Comparison of ENCODE assay signal across 1 cellular context in the genomic region with DNA sequence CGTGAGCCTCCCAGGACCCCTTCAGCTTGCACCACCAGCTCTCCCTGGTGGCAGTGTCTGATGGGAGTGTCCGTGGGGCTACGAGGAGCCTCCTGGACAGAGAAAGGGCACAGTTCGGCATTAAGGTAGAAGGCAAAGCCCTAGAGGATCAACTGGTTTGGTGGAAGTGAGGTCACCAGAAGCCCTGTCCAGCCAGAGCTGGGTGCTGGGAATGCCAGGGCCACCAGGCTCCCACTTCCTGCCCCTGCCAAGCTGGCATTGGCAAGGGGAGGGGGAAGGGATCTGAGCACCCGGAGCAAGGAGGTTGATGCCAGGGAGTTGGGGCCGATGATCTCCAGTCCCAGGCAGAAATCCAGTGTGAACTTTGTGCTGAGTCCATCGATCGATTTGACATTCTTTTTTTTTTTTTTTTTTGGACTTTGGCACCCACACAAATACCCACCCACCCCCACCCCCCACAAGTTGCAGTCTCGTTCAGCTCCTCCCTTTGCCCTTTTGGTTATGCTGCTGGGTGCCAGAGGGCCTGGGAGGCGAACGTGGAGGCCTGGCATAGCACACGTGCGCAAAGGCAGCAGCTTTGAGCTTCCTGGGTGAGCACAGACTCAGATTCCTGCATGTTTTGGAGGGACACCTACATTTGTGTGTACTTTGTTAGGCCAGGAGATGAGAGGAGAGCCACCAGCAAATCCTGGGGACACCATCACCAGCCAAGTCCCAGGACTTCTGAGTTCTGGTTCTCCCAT.
TF ChIP-seq lines count a peak whose summit lies in the region.

No MANE protein-coding gene starts in this region.

TF ChIP-seq in HepG2, 621 proteins besides CTCF, POLR2A, EP300 and RAD21 (continued from another document and continues in another):
- TF ChIP-seq, protein P1, sequence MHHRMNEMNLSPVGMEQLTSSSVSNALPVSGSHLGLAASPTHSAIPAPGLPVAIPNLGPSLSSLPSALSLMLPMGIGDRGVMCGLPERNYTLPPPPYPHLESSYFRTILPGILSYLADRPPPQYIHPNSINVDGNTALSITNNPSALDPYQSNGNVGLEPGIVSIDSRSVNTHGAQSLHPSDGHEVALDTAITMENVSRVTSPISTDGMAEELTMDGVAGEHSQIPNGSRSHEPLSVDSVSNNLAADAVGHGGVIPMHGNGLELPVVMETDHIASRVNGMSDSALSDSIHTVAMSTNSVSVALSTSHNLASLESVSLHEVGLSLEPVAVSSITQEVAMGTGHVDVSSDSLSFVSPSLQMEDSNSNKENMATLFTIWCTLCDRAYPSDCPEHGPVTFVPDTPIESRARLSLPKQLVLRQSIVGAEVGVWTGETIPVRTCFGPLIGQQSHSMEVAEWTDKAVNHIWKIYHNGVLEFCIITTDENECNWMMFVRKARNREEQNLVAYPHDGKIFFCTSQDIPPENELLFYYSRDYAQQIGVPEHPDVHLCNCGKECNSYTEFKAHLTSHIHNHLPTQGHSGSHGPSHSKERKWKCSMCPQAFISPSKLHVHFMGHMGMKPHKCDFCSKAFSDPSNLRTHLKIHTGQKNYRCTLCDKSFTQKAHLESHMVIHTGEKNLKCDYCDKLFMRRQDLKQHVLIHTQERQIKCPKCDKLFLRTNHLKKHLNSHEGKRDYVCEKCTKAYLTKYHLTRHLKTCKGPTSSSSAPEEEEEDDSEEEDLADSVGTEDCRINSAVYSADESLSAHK (CRISPR knock-in tag; IDR thresholded peaks at IDR 0.05; ENCODE audit: borderline replicate concordance): no peak
- TF ChIP-seq GATAD1 (CRISPR knock-in tag; IDR thresholded peaks at IDR 0.05) (peak; percentile 59; the same call in 1 of the 2 replicates), ATF1 (CRISPR knock-in tag; IDR thresholded peaks at IDR 0.05) (no peak), ZNF546 (CRISPR knock-in tag; conservative IDR thresholded peaks at IDR 0.05) (peak; percentile 42; the same call in 1 of the 2 replicates), ZNF616 (CRISPR knock-in tag; IDR thresholded peaks at IDR 0.05; ENCODE audit: low read depth) (no peak; the same call in 1 of the 2 replicates), PAWR (CRISPR knock-in tag; IDR thresholded peaks at IDR 0.05; ENCODE audit: borderline replicate concordance) (no peak), SNAI1 (CRISPR knock-in tag; IDR thresholded peaks at IDR 0.05; ENCODE audit: borderline replicate concordance) (no peak; the same call in 1 of the 2 replicates), ZNF354B (CRISPR knock-in tag; IDR thresholded peaks at IDR 0.05) (no peak), NRL (CRISPR knock-in tag; IDR thresholded peaks at IDR 0.05; ENCODE audit: borderline replicate concordance) (peak; percentile 70), RFX3 (CRISPR knock-in tag; IDR thresholded peaks at IDR 0.05) (no peak), HNF4G (IDR thresholded peaks at IDR 0.05; ENCODE audit: borderline replicate concordance, low read depth, low read length) (peak; percentile 100), HNF4G (CRISPR knock-in tag; IDR thresholded peaks at IDR 0.05; ENCODE audit: borderline replicate concordance, low read depth) (peak; percentile 99), SP1 (IDR thresholded peaks at IDR 0.05) (no peak), SP1 (CRISPR knock-in tag; IDR thresholded peaks at IDR 0.05) (peak; percentile 17; the same call in 1 of the 2 replicates), ZNF331 (CRISPR knock-in tag; IDR thresholded peaks at IDR 0.05) (peak; percentile 68), PPARG (CRISPR knock-in tag; conservative IDR thresholded peaks at IDR 0.05) (peak; percentile 33; the same call in 1 of the 2 replicates), RARG (CRISPR knock-in tag; IDR thresholded peaks at IDR 0.05; ENCODE audit: low read depth) (no peak), HMGA1 (CRISPR knock-in tag; conservative IDR thresholded peaks at IDR 0.05) (no peak), ZNF207 (IDR thresholded peaks at IDR 0.05; ENCODE audit: borderline replicate concordance) (no peak), ZNF891 (CRISPR knock-in tag; IDR thresholded peaks at IDR 0.05) (peak; percentile 17; the same call in 1 of the 2 replicates), NFRKB (IDR thresholded peaks at IDR 0.05) (no peak), MXD4 (CRISPR knock-in tag; IDR thresholded peaks at IDR 0.05) (peak; percentile 89; the same call in 1 of the 2 replicates), ESRRA (CRISPR knock-in tag; IDR thresholded peaks at IDR 0.05; ENCODE audit: low read depth) (peak; percentile 93), EZH2 (conservative IDR thresholded peaks at IDR 0.05; ENCODE audit: low read depth, low read length) (no peak), ZNF468 (CRISPR knock-in tag; IDR thresholded peaks at IDR 0.05) (0 out of 2 replicates have a peak, but pooled peaks have one; percentile 52), SRY (CRISPR knock-in tag; IDR thresholded peaks at IDR 0.05) (peak; percentile 98; the same call in 1 of the 2 replicates), ZNF878 (CRISPR knock-in tag; IDR thresholded peaks at IDR 0.05) (peak; percentile 80; the same call in 1 of the 2 replicates), SRSF9 (IDR thresholded peaks at IDR 0.05; ENCODE audit: borderline replicate concordance, insufficient read depth, low read depth, low read length, poor library complexity, severe bottlenecking) (no peak), POLR2AphosphoS2 (IDR thresholded peaks at IDR 0.05; ENCODE audit: low read depth, low read length) (0 out of 2 replicates have a peak, but pooled peaks have one; percentile 64), SALL2 (CRISPR knock-in tag; IDR thresholded peaks at IDR 0.05) (peak; percentile 88), IRF2 (CRISPR knock-in tag; IDR thresholded peaks at IDR 0.05) (peak; percentile 80)
- TF ChIP-seq, protein P2, sequence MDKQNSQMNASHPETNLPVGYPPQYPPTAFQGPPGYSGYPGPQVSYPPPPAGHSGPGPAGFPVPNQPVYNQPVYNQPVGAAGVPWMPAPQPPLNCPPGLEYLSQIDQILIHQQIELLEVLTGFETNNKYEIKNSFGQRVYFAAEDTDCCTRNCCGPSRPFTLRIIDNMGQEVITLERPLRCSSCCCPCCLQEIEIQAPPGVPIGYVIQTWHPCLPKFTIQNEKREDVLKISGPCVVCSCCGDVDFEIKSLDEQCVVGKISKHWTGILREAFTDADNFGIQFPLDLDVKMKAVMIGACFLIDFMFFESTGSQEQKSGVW (CRISPR knock-in tag; IDR thresholded peaks at IDR 0.05; ENCODE audit: borderline replicate concordance): no peak
- TF ChIP-seq, protein P3, sequence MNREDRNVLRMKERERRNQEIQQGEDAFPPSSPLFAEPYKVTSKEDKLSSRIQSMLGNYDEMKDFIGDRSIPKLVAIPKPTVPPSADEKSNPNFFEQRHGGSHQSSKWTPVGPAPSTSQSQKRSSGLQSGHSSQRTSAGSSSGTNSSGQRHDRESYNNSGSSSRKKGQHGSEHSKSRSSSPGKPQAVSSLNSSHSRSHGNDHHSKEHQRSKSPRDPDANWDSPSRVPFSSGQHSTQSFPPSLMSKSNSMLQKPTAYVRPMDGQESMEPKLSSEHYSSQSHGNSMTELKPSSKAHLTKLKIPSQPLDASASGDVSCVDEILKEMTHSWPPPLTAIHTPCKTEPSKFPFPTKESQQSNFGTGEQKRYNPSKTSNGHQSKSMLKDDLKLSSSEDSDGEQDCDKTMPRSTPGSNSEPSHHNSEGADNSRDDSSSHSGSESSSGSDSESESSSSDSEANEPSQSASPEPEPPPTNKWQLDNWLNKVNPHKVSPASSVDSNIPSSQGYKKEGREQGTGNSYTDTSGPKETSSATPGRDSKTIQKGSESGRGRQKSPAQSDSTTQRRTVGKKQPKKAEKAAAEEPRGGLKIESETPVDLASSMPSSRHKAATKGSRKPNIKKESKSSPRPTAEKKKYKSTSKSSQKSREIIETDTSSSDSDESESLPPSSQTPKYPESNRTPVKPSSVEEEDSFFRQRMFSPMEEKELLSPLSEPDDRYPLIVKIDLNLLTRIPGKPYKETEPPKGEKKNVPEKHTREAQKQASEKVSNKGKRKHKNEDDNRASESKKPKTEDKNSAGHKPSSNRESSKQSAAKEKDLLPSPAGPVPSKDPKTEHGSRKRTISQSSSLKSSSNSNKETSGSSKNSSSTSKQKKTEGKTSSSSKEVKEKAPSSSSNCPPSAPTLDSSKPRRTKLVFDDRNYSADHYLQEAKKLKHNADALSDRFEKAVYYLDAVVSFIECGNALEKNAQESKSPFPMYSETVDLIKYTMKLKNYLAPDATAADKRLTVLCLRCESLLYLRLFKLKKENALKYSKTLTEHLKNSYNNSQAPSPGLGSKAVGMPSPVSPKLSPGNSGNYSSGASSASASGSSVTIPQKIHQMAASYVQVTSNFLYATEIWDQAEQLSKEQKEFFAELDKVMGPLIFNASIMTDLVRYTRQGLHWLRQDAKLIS (CRISPR knock-in tag; IDR thresholded peaks at IDR 0.05): no peak
- TF ChIP-seq, protein P4, sequence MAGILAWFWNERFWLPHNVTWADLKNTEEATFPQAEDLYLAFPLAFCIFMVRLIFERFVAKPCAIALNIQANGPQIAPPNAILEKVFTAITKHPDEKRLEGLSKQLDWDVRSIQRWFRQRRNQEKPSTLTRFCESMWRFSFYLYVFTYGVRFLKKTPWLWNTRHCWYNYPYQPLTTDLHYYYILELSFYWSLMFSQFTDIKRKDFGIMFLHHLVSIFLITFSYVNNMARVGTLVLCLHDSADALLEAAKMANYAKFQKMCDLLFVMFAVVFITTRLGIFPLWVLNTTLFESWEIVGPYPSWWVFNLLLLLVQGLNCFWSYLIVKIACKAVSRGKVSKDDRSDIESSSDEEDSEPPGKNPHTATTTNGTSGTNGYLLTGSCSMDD (CRISPR knock-in tag; IDR thresholded peaks at IDR 0.05): peak; percentile 90; the same call in 1 of the 2 replicates
- TF ChIP-seq, protein P5, sequence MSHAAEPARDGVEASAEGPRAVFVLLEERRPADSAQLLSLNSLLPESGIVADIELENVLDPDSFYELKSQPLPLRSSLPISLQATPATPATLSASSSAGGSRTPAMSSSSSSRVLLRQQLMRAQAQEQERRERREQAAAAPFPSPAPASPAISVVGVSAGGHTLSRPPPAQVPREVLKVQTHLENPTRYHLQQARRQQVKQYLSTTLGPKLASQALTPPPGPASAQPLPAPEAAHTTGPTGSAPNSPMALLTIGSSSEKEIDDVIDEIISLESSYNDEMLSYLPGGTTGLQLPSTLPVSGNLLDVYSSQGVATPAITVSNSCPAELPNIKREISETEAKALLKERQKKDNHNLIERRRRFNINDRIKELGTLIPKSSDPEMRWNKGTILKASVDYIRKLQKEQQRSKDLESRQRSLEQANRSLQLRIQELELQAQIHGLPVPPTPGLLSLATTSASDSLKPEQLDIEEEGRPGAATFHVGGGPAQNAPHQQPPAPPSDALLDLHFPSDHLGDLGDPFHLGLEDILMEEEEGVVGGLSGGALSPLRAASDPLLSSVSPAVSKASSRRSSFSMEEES (CRISPR knock-in tag; IDR thresholded peaks at IDR 0.05): peak; percentile 79
- TF ChIP-seq, protein P6, sequence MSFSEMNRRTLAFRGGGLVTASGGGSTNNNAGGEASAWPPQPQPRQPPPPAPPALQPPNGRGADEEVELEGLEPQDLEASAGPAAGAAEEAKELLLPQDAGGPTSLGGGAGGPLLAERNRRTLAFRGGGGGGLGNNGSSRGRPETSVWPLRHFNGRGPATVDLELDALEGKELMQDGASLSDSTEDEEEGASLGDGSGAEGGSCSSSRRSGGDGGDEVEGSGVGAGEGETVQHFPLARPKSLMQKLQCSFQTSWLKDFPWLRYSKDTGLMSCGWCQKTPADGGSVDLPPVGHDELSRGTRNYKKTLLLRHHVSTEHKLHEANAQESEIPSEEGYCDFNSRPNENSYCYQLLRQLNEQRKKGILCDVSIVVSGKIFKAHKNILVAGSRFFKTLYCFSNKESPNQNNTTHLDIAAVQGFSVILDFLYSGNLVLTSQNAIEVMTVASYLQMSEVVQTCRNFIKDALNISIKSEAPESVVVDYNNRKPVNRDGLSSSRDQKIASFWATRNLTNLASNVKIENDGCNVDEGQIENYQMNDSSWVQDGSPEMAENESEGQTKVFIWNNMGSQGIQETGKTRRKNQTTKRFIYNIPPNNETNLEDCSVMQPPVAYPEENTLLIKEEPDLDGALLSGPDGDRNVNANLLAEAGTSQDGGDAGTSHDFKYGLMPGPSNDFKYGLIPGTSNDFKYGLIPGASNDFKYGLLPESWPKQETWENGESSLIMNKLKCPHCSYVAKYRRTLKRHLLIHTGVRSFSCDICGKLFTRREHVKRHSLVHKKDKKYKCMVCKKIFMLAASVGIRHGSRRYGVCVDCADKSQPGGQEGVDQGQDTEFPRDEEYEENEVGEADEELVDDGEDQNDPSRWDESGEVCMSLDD (CRISPR knock-in tag; IDR thresholded peaks at IDR 0.05; ENCODE audit: borderline replicate concordance): peak; percentile 78; the same call in 1 of the 2 replicates
- TF ChIP-seq, protein P7, sequence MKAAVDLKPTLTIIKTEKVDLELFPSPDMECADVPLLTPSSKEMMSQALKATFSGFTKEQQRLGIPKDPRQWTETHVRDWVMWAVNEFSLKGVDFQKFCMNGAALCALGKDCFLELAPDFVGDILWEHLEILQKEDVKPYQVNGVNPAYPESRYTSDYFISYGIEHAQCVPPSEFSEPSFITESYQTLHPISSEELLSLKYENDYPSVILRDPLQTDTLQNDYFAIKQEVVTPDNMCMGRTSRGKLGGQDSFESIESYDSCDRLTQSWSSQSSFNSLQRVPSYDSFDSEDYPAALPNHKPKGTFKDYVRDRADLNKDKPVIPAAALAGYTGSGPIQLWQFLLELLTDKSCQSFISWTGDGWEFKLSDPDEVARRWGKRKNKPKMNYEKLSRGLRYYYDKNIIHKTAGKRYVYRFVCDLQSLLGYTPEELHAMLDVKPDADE (CRISPR knock-in tag; IDR thresholded peaks at IDR 0.05): 0 out of 2 replicates have a peak, but pooled peaks have one; percentile 64
- TF ChIP-seq, protein P8, sequence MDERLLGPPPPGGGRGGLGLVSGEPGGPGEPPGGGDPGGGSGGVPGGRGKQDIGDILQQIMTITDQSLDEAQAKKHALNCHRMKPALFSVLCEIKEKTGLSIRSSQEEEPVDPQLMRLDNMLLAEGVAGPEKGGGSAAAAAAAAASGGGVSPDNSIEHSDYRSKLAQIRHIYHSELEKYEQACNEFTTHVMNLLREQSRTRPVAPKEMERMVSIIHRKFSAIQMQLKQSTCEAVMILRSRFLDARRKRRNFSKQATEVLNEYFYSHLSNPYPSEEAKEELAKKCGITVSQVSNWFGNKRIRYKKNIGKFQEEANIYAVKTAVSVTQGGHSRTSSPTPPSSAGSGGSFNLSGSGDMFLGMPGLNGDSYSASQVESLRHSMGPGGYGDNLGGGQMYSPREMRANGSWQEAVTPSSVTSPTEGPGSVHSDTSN (CRISPR knock-in tag; IDR thresholded peaks at IDR 0.05): 0 out of 2 replicates have a peak, but pooled peaks have one; percentile 19
- TF ChIP-seq, protein P9, sequence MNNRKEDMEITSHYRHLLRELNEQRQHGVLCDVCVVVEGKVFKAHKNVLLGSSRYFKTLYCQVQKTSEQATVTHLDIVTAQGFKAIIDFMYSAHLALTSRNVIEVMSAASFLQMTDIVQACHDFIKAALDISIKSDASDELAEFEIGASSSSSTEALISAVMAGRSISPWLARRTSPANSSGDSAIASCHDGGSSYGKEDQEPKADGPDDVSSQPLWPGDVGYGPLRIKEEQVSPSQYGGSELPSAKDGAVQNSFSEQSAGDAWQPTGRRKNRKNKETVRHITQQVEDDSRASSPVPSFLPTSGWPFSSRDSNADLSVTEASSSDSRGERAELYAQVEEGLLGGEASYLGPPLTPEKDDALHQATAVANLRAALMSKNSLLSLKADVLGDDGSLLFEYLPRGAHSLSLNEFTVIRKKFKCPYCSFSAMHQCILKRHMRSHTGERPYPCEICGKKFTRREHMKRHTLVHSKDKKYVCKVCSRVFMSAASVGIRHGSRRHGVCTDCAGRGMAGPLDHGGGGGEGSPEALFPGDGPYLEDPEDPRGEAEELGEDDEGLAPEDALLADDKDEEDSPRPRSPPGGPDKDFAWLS (CRISPR knock-in tag; IDR thresholded peaks at IDR 0.05; ENCODE audit: borderline replicate concordance): no peak
- TF ChIP-seq, protein P10, sequence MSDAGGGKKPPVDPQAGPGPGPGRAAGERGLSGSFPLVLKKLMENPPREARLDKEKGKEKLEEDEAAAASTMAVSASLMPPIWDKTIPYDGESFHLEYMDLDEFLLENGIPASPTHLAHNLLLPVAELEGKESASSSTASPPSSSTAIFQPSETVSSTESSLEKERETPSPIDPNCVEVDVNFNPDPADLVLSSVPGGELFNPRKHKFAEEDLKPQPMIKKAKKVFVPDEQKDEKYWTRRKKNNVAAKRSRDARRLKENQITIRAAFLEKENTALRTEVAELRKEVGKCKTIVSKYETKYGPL (CRISPR knock-in tag; IDR thresholded peaks at IDR 0.05): peak; percentile 70; the same call in 1 of the 2 replicates
